In genomic region chr3:134406331-134407246, GRCh38 we compare ENCODE assay signal across 10 cellular contexts. TPM values are rescaled to one million over a fixed set of nuclear protein-coding genes. Genes with fewer than 3 reads are reported as not detected.
DNase-seq lines count a peak whose midpoint lies in the region; ATAC-seq and TF ChIP-seq lines count a peak whose summit lies in the region.
"Had no signal": no experiment of that assay in that cellular context is flagged by ENCODE, and none has a peak within 500 bp of the region (broad histone marks: within the 10 kb centered on the region; RNA-seq: fewer than 3 reads in every experiment).

No MANE protein-coding gene starts in this region.

- TF ChIP-seq POLR2A in spleen (IDR thresholded peaks at IDR 0.05): no peak
- no peak for TF ChIP-seq POLR2A in erythroblast (IDR thresholded peaks at IDR 0.05; ENCODE audit: low read length)

- H3K36me3 ChIP-seq in brain microvascular endothelial cell (replicated peaks) (no peaks in the 10 kb centered on the region), spleen (no peaks in the 10 kb centered on the region)

- peaks cover 0 to 13% (median 10%) of the 10 kb centered on the region in 6 donors for H3K4me1 ChIP-seq in spleen
- H3K4me1 ChIP-seq: A549 had no signal

- H3K4me1 Mint-ChIP-seq in activated CD4-positive, alpha-beta T cell treated with anti-CD3 and anti-CD28 coated beads for 36 hours: peaks cover 3% of the 10 kb centered on the region

- peaks cover 11% of the 10 kb centered on the region for H3K9me3 Mint-ChIP-seq in activated CD4-positive, alpha-beta T cell treated with anti-CD3 and anti-CD28 coated beads for 36 hours (ENCODE audit: low read depth)

- CTCF ChIA-PET in activated CD4-positive, alpha-beta T cell treated with anti-CD3 and anti-CD28 coated beads for 36 hours (lab: Charles Lee): no interaction called here

- H3K27ac ChIP-seq in brain microvascular endothelial cell (no peak overlapping the region), spleen (no peak overlapping the region)
- H3K27ac ChIP-seq: A549 had no signal

- H3K9me3 ChIP-seq in spleen: peaks cover 0 to 19% (median 13%) of the 10 kb centered on the region in 8 donors

- peaks cover 63% of the 10 kb centered on the region for H3K27me3 Mint-ChIP-seq in activated CD4-positive, alpha-beta T cell treated with anti-CD3 and anti-CD28 coated beads for 36 hours

- intact Hi-C loops in activated CD4-positive, alpha-beta T cell treated with anti-CD3 and anti-CD28 coated beads for 36 hours (cut with DNase I, micrococcal nuclease): no loop called here
- intact Hi-C loops in spleen (cut with DNase I; ENCODE audit: low total_unique reads): no loop called here

- peak; percentile 17 for DNase-seq in activated CD4-positive, alpha-beta T cell treated with anti-CD3 and anti-CD28 coated beads for 36 hours
- DNase-seq in activated CD4-positive, alpha-beta T cell treated with anti-CD3 and anti-CD28 coated beads for 1 hour: no peak
- DNase-seq in brain microvascular endothelial cell: no peak
- DNase-seq in inferior parietal cortex (ENCODE audit: extremely low spot score): peak; percentile 58
- DNase-seq in spleen: no peak
- DNase-seq in erythroblast (lab: John Stamatoyannopoulos, UW): no peak
- no peak for DNase-seq in OCI-M1 (lab: John Stamatoyannopoulos, UW)
- DNase-seq: naive B cell had no signal

- TF ChIP-seq CTCF in brain microvascular endothelial cell (IDR thresholded peaks at IDR 0.05; ENCODE audit: low read depth, low read length, missing control alignments) (no peak), spleen (IDR thresholded peaks at IDR 0.05 in 8 of 11, conservative IDR thresholded peaks at IDR 0.05 in 3 of 11) (no peak)

- ATAC-seq in activated CD4-positive, alpha-beta T cell treated with anti-CD3 and anti-CD28 coated beads for 36 hours: no peak
- no peak for ATAC-seq in GM18511 (IDR thresholded peaks at IDR 0.05; ENCODE audit: unreplicated experiment)
- ATAC-seq: A549 had no signal

- no peak overlapping the region for H3K27ac Mint-ChIP-seq in activated CD4-positive, alpha-beta T cell treated with anti-CD3 and anti-CD28 coated beads for 36 hours
- H3K27ac Mint-ChIP-seq: naive B cell had no signal

- in situ Hi-C loops in brain microvascular endothelial cell (cut with HindIII; ENCODE audit: low pct_ligation_motif_present, low sequenced_read_pairs): no loop called here

- 8 to 30% (median 12%) methylated on average over 15 to 64 of the region's 64 CpGs for WGBS in spleen, 5 donors

- H3K27me3 ChIP-seq in brain microvascular endothelial cell (replicated peaks) (no peaks in the 10 kb centered on the region), spleen (replicated peaks in 1 of 7) (peaks cover 8 to 71% (median 22%) of the 10 kb centered on the region in 7 donors)

- peaks cover 4% of the 10 kb centered on the region for H3K36me3 Mint-ChIP-seq in activated CD4-positive, alpha-beta T cell treated with anti-CD3 and anti-CD28 coated beads for 36 hours (ENCODE audit: low read depth)

- H3K4me3 Mint-ChIP-seq in activated CD4-positive, alpha-beta T cell treated with anti-CD3 and anti-CD28 coated beads for 36 hours: no peak overlapping the region
- H3K4me3 Mint-ChIP-seq: naive B cell had no signal

- H3K4me3 ChIP-seq in brain microvascular endothelial cell (ENCODE audit: low read depth, low read length) (peak overlapping the region; percentile 55), spleen (peak overlapping the region in 6 of 8 donors; percentile 14 to 59 (median 25))
- H3K4me3 ChIP-seq: A549 had no signal

- POLR2A ChIA-PET in activated CD4-positive, alpha-beta T cell treated with anti-CD3 and anti-CD28 coated beads for 36 hours (lab: Charles Lee): no interaction called here

RNA-seq across cellular contexts. Expression of gene AMOTL2, which starts 32.3 kb away (rescaled TPM):
- total RNA-seq in activated CD4-positive, alpha-beta T cell treated with anti-CD3 and anti-CD28 coated beads for 36 hours: under 1 TPM; 0.32 to 0.42 TPM
- 10 to 100 TPM; 27.5 to 83.4 (median 53.1) TPM for total RNA-seq in spleen
- polyA plus RNA-seq in spleen: 10 to 100 TPM in 1 of 3 donors, 1 to 10 TPM in 2; 3.8 to 15.7 (median 6.0) TPM

Comparison
In these comparisons a context has a peak if more than half of its experiments do, and no peak if none do; other contexts are left out.
1. DNase-seq: peak in activated CD4-positive, alpha-beta T cell treated with anti-CD3 and anti-CD28 coated beads for 36 hours (single experiment) and inferior parietal cortex (single experiment); none in activated CD4-positive, alpha-beta T cell treated with anti-CD3 and anti-CD28 coated beads for 1 hour (single experiment), brain microvascular endothelial cell (single experiment), spleen (single experiment), erythroblast (0 of 2) and OCI-M1 (single experiment).
2. RNA of gene AMOTL2, which starts 32.3 kb away (total RNA-seq): 27.5 to 83.4 TPM in spleen; 0.32 to 0.42 TPM in activated CD4-positive, alpha-beta T cell treated with anti-CD3 and anti-CD28 coated beads for 36 hours; every median in the first group is over 10 times any median in the second.